1 cellular context compared by ENCODE assay signal in the genomic region with DNA sequence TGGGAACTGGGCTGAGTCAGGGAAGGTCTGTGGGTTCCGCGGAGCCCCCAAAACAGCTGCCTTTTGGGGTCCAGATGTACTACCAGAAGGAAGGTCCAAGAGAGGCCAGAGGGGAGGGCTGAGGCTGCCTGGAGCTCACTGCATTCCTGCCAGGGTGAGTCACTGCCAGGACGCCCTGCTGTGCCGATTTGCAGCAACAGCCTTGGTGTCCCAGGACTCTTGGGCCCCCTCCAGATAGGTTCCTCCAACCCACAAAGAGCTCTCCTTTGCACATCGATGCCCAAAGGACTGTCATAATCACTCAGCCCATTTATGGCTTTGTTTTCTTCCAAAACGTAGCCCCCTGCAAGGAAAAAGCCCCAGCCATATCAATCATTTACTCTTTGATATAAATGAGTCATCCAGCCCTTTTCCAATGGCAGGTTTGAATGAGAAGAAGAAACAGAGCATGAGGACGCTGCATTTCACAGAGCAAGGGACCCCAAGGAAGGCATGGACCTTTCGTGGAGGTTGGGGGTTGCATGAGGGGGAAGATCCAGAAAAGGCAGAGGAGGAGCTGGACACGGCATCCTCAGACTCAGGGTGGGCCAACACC.
A peak's percentile ranks its signal among the peaks of the same experiment; 100 is the strongest.
TF ChIP-seq lines count a peak whose summit lies in the region.

No MANE protein-coding gene starts in this region.

TF ChIP-seq in HepG2, 621 proteins besides CTCF, POLR2A, EP300 and RAD21 (continued from another document):
- TF ChIP-seq, protein P1, sequence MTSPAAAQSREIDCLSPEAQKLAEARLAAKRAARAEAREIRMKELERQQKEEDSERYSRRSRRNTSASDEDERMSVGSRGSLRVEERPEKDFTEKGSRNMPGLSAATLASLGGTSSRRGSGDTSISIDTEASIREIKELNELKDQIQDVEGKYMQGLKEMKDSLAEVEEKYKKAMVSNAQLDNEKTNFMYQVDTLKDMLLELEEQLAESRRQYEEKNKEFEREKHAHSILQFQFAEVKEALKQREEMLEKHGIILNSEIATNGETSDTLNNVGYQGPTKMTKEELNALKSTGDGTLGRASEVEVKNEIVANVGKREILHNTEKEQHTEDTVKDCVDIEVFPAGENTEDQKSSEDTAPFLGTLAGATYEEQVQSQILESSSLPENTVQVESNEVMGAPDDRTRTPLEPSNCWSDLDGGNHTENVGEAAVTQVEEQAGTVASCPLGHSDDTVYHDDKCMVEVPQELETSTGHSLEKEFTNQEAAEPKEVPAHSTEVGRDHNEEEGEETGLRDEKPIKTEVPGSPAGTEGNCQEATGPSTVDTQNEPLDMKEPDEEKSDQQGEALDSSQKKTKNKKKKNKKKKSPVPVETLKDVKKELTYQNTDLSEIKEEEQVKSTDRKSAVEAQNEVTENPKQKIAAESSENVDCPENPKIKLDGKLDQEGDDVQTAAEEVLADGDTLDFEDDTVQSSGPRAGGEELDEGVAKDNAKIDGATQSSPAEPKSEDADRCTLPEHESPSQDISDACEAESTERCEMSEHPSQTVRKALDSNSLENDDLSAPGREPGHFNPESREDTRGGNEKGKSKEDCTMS (CRISPR knock-in tag; conservative IDR thresholded peaks at IDR 0.05): no peak
- no peak for TF ChIP-seq KAT7 (CRISPR knock-in tag; IDR thresholded peaks at IDR 0.05; ENCODE audit: borderline replicate concordance)
- TF ChIP-seq, protein P2, sequence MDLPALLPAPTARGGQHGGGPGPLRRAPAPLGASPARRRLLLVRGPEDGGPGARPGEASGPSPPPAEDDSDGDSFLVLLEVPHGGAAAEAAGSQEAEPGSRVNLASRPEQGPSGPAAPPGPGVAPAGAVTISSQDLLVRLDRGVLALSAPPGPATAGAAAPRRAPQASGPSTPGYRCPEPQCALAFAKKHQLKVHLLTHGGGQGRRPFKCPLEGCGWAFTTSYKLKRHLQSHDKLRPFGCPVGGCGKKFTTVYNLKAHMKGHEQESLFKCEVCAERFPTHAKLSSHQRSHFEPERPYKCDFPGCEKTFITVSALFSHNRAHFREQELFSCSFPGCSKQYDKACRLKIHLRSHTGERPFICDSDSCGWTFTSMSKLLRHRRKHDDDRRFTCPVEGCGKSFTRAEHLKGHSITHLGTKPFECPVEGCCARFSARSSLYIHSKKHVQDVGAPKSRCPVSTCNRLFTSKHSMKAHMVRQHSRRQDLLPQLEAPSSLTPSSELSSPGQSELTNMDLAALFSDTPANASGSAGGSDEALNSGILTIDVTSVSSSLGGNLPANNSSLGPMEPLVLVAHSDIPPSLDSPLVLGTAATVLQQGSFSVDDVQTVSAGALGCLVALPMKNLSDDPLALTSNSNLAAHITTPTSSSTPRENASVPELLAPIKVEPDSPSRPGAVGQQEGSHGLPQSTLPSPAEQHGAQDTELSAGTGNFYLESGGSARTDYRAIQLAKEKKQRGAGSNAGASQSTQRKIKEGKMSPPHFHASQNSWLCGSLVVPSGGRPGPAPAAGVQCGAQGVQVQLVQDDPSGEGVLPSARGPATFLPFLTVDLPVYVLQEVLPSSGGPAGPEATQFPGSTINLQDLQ (CRISPR knock-in tag; IDR thresholded peaks at IDR 0.05): no peak
- TF ChIP-seq SP1 (IDR thresholded peaks at IDR 0.05): no peak
- TF ChIP-seq SP1 (CRISPR knock-in tag; IDR thresholded peaks at IDR 0.05): no peak
- no peak for TF ChIP-seq NCOA1 (CRISPR knock-in tag; IDR thresholded peaks at IDR 0.05)
- TF ChIP-seq, protein P3, sequence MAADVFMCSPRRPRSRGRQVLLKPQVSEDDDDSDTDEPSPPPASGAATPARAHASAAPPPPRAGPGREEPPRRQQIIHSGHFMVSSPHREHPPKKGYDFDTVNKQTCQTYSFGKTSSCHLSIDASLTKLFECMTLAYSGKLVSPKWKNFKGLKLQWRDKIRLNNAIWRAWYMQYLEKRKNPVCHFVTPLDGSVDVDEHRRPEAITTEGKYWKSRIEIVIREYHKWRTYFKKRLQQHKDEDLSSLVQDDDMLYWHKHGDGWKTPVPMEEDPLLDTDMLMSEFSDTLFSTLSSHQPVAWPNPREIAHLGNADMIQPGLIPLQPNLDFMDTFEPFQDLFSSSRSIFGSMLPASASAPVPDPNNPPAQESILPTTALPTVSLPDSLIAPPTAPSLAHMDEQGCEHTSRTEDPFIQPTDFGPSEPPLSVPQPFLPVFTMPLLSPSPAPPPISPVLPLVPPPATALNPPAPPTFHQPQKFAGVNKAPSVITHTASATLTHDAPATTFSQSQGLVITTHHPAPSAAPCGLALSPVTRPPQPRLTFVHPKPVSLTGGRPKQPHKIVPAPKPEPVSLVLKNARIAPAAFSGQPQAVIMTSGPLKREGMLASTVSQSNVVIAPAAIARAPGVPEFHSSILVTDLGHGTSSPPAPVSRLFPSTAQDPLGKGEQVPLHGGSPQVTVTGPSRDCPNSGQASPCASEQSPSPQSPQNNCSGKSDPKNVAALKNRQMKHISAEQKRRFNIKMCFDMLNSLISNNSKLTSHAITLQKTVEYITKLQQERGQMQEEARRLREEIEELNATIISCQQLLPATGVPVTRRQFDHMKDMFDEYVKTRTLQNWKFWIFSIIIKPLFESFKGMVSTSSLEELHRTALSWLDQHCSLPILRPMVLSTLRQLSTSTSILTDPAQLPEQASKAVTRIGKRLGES (CRISPR knock-in tag; IDR thresholded peaks at IDR 0.05; ENCODE audit: borderline replicate concordance): no peak
- no peak for TF ChIP-seq SMAD9 (CRISPR knock-in tag; IDR thresholded peaks at IDR 0.05)
- no peak for TF ChIP-seq ZNF644 (CRISPR knock-in tag; IDR thresholded peaks at IDR 0.05; ENCODE audit: low read depth)
- TF ChIP-seq TEAD3 (CRISPR knock-in tag; optimal IDR thresholded peaks at IDR 0.05; ENCODE audit: borderline replicate concordance): peak; percentile 44
- TF ChIP-seq, protein P4, sequence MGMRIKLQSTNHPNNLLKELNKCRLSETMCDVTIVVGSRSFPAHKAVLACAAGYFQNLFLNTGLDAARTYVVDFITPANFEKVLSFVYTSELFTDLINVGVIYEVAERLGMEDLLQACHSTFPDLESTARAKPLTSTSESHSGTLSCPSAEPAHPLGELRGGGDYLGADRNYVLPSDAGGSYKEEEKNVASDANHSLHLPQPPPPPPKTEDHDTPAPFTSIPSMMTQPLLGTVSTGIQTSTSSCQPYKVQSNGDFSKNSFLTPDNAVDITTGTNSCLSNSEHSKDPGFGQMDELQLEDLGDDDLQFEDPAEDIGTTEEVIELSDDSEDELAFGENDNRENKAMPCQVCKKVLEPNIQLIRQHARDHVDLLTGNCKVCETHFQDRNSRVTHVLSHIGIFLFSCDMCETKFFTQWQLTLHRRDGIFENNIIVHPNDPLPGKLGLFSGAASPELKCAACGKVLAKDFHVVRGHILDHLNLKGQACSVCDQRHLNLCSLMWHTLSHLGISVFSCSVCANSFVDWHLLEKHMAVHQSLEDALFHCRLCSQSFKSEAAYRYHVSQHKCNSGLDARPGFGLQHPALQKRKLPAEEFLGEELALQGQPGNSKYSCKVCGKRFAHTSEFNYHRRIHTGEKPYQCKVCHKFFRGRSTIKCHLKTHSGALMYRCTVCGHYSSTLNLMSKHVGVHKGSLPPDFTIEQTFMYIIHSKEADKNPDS (CRISPR knock-in tag; IDR thresholded peaks at IDR 0.05): no peak
- no peak for TF ChIP-seq IKZF1 (IDR thresholded peaks at IDR 0.05)
- no peak for TF ChIP-seq ZNF205 (CRISPR knock-in tag; IDR thresholded peaks at IDR 0.05)
